Comparison of ENCODE assay signal across 12 cellular contexts in the genomic region with DNA sequence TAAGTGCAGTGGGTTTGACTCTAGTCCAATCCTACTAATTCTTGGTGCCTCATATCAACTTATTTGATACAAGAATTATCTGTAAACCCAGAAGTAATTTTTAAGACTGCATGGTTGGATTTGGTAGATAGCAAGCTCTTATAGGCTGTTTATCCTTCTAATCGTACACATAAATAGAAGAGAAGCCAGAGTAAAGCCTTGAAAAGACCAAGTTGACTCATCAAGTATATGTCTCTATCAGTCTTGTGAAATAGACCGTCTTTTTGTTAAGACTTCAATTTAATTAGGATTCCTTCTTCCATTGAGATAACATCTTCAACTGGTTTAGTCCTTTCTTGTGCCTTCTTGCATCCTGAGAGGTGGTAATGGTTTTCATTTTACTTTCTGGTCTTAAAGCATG.
DNase-seq lines count a peak whose midpoint lies in the region; ATAC-seq and TF ChIP-seq lines count a peak whose summit lies in the region.
"Had no signal": no experiment of that assay in that cellular context is flagged by ENCODE, and none has a peak within 500 bp of the region (broad histone marks: within the 10 kb centered on the region; RNA-seq: fewer than 3 reads in every experiment).

No MANE protein-coding gene starts in this region.

- H2BK12ac ChIP-seq in mesenchymal stem cell (ENCODE audit: low read length in 2 of 2), result no peak overlapping the region

- no peak overlapping the region for H2AK5ac ChIP-seq in mesenchymal stem cell (ENCODE audit: low read length, severe bottlenecking)

- no peaks in the 10 kb centered on the region for H3K36me3 ChIP-seq in mesenchymal stem cell (ENCODE audit: control insufficient read depth in 1 of 2, insufficient read depth in 2 of 2, low read depth in 1 of 2, low read length in 2 of 2)
- H3K36me3 ChIP-seq in left ventricle myocardium inferior, result no peaks in the 10 kb centered on the region
- H3K36me3 ChIP-seq: BLaER1 had no signal

- no peak overlapping the region for H4K8ac ChIP-seq in mesenchymal stem cell (ENCODE audit: low read length)

- H3K27ac ChIP-seq in mesenchymal stem cell (ENCODE audit: low read length, poor library complexity, severe bottlenecking) (no peak overlapping the region), left ventricle myocardium inferior (replicated peaks) (no peak overlapping the region)
- H3K27ac ChIP-seq: 22Rv1, BLaER1 had no signal

- H2BK5ac ChIP-seq in mesenchymal stem cell (ENCODE audit: low read depth, low read length, poor library complexity, severe bottlenecking), result no peak overlapping the region

- intact Hi-C loops in left ventricle myocardium inferior (cut with micrococcal nuclease), result no loop called here

- H3K18ac ChIP-seq in mesenchymal stem cell (ENCODE audit: low read depth in 1 of 2, low read length in 2 of 2), result no peak overlapping the region

- no peak overlapping the region for H2BK15ac ChIP-seq in mesenchymal stem cell (ENCODE audit: low read depth, poor library complexity, severe bottlenecking)

- no peak overlapping the region for H3K9ac ChIP-seq in mesenchymal stem cell (ENCODE audit: low read length)
- H3K9ac ChIP-seq: BLaER1 had no signal

- no peak overlapping the region for H3K4me3 ChIP-seq in mesenchymal stem cell (ENCODE audit: insufficient read depth in 1 of 2, low read depth in 1 of 2, low read length in 2 of 2)
- no peak overlapping the region for H3K4me3 ChIP-seq in left ventricle myocardium inferior
- H3K4me3 ChIP-seq: BLaER1 had no signal

- H3K9me3 ChIP-seq in mesenchymal stem cell (ENCODE audit: control insufficient read depth, low read length) (peaks cover 3% of the 10 kb centered on the region), left ventricle myocardium inferior (replicated peaks) (peaks cover 7% of the 10 kb centered on the region)

- no peak overlapping the region for H3K4ac ChIP-seq in mesenchymal stem cell (ENCODE audit: low read depth in 1 of 2, low read length in 2 of 2)

- TF ChIP-seq CTCF in left ventricle myocardium inferior (IDR thresholded peaks at IDR 0.05; ENCODE audit: borderline replicate concordance), result no peak

- no peak overlapping the region for H2AFZ ChIP-seq in mesenchymal stem cell (ENCODE audit: low read depth, low read length)

- no peaks in the 10 kb centered on the region for H3K79me1 ChIP-seq in mesenchymal stem cell (replicated peaks; ENCODE audit: low read length, poor library complexity, severe bottlenecking)

- H3K4me2 ChIP-seq in mesenchymal stem cell (ENCODE audit: low read length, poor library complexity, severe bottlenecking), result no peak overlapping the region
- H3K4me2 ChIP-seq: BLaER1 had no signal

- H3K14ac ChIP-seq in mesenchymal stem cell (ENCODE audit: low read length in 2 of 2), result no peak overlapping the region

- H3K23ac ChIP-seq in mesenchymal stem cell (ENCODE audit: low read length in 2 of 2), result no peak overlapping the region

- H3K27me3 ChIP-seq in mesenchymal stem cell (ENCODE audit: control insufficient read depth in 1 of 2, insufficient read depth in 1 of 2, low read length in 2 of 2) (no peaks in the 10 kb centered on the region), left ventricle myocardium inferior (ENCODE audit: low read depth) (no peaks in the 10 kb centered on the region)
- H3K27me3 ChIP-seq: BLaER1 had no signal

- WGBS in mesenchymal stem cell, result no CpG with 5 or more reads among the region's 2 CpGs

- ATAC-seq in GM21390 (IDR thresholded peaks at IDR 0.05; ENCODE audit: unreplicated experiment), result no peak

- no peak overlapping the region for H4K91ac ChIP-seq in mesenchymal stem cell (ENCODE audit: low read length)

- DNase-seq in EH (ENCODE audit: low read depth) (peak; percentile 39), OCI-M1 (lab: John Stamatoyannopoulos, UW) (peak; percentile 90), amniotic epithelial cell (ENCODE audit: low read depth) (peak; percentile 54), mesenchymal stem cell (peak; percentile 56), NCI-H128 (lab: John Stamatoyannopoulos, UW; ENCODE audit: unreplicated experiment) (no peak), activated T-cell treated with anti-CD3 and anti-CD28 coated beads for 4 hours (no peak), left ventricle myocardium inferior (no peak)
- DNase-seq: CD8-positive, alpha-beta memory T cell; H7 had no signal

- H3K4me1 ChIP-seq in mesenchymal stem cell (ENCODE audit: control insufficient read depth, insufficient read depth, low read depth, low read length) (no peaks in the 10 kb centered on the region), left ventricle myocardium inferior (no peaks in the 10 kb centered on the region)
- H3K4me1 ChIP-seq: BLaER1 had no signal

- H2BK120ac ChIP-seq in mesenchymal stem cell (ENCODE audit: low read depth, low read length), result no peak overlapping the region

Comparison
In these comparisons a context has a peak if more than half of its experiments do, and no peak if none do; other contexts are left out.
1. DNase-seq: peak in EH (single experiment), OCI-M1 (single experiment), amniotic epithelial cell (single experiment) and mesenchymal stem cell (single experiment); none in NCI-H128 (single experiment), activated T-cell treated with anti-CD3 and anti-CD28 coated beads for 4 hours (single experiment) and left ventricle myocardium inferior (single experiment).